Comparison of ENCODE assay signal across 1 cellular context in genomic region chr6:147161253-147161973, GRCh38.
TF ChIP-seq lines count a peak whose summit lies in the region.

No MANE protein-coding gene starts in this region.

TF ChIP-seq in IMR-90, 13 proteins besides CTCF, POLR2A, EP300 and RAD21:
- TF ChIP-seq MAFK (IDR thresholded peaks at IDR 0.05; ENCODE audit: low read depth, low read length) (no peak), NFE2L2 (IDR thresholded peaks at IDR 0.05; ENCODE audit: low read depth, low read length) (no peak), FOS (IDR thresholded peaks at IDR 0.05; ENCODE audit: low read depth, low read length) (no peak), ELK1 (IDR thresholded peaks at IDR 0.05; ENCODE audit: borderline replicate concordance, low read depth, low read length) (no peak), USF2 (IDR thresholded peaks at IDR 0.05; ENCODE audit: low read depth, low read length) (no peak), CEBPB (IDR thresholded peaks at IDR 0.05; ENCODE audit: low read depth, low read length) (no peak), CHD1 (IDR thresholded peaks at IDR 0.05; ENCODE audit: low read depth, low read length) (no peak), RFX5 (IDR thresholded peaks at IDR 0.05; ENCODE audit: low read depth, low read length) (no peak), RCOR1 (IDR thresholded peaks at IDR 0.05; ENCODE audit: insufficient replicate concordance, low read length) (no peak), BHLHE40 (IDR thresholded peaks at IDR 0.05; ENCODE audit: low read depth, low read length) (no peak)
